In genomic region chr5:179348011-179348530, GRCh38 we compare ENCODE assay signal across 21 cellular contexts. TPM values are rescaled to one million over a fixed set of nuclear protein-coding genes. Genes with fewer than 3 reads are reported as not detected.
A peak's percentile ranks its signal among the peaks of the same experiment; 100 is the strongest.
DNase-seq lines count a peak whose midpoint lies in the region; ATAC-seq, FAIRE-seq and TF ChIP-seq lines count a peak whose summit lies in the region.
"Had no signal": no experiment of that assay in that cellular context is flagged by ENCODE, and none has a peak within 500 bp of the region (broad histone marks: within the 10 kb centered on the region; RNA-seq: fewer than 3 reads in every experiment).

No MANE protein-coding gene starts in this region.

- H3K27me3 Mint-ChIP-seq in neural crest cell (ENCODE audit: low read depth) (peaks cover 60% of the 10 kb centered on the region), type B pancreatic cell (peaks cover 70% of the 10 kb centered on the region)

- H3K36me3 Mint-ChIP-seq in neural crest cell (ENCODE audit: low read depth) (no peaks in the 10 kb centered on the region), type B pancreatic cell (no peaks in the 10 kb centered on the region)
- H3K36me3 Mint-ChIP-seq: CD4-positive, alpha-beta memory T cell; IgD-negative memory B cell had no signal

- H3K4me3 ChIP-seq in right cardiac atrium (ENCODE audit: low read length) (no peak overlapping the region), bronchial epithelial cell (ENCODE audit: low read depth, low read length) (no peak overlapping the region)
- H3K4me3 ChIP-seq: A549, BLaER1, GM23248, HAP-1 had no signal

- no peak overlapping the region for H3K27ac ChIP-seq in right cardiac atrium (ENCODE audit: low read length)
- H3K27ac ChIP-seq: 22Rv1, A549, BLaER1, GM23248, HL-60 had no signal

- H3K4me1 ChIP-seq in right cardiac atrium (ENCODE audit: control insufficient read depth, insufficient read depth, low read length) = no peaks in the 10 kb centered on the region

- ATAC-seq in Right ventricle myocardium superior (ENCODE audit: poor library complexity) (no peak), right cardiac atrium (no peak), GM21619 (IDR thresholded peaks at IDR 0.05; ENCODE audit: unreplicated experiment) (no peak), GM19324 (IDR thresholded peaks at IDR 0.05; ENCODE audit: low FRiP score, unreplicated experiment) (no peak)
- ATAC-seq: A549 had no signal

- no peaks in the 10 kb centered on the region for H3K36me3 ChIP-seq in bronchial epithelial cell (ENCODE audit: control insufficient read depth, insufficient read depth, low read length)
- H3K36me3 ChIP-seq: BLaER1, HAP-1 had no signal

- H3K4me3 Mint-ChIP-seq in neural crest cell (peak overlapping the region; percentile 72), type B pancreatic cell (peak overlapping the region; percentile 52)
- H3K4me3 Mint-ChIP-seq: CD14-positive monocyte had no signal

- TF ChIP-seq CTCF in bronchial epithelial cell (IDR thresholded peaks at IDR 0.05; ENCODE audit: insufficient read depth, low read length, severe bottlenecking) (no peak), neural crest cell (conservative IDR thresholded peaks at IDR 0.05) (no peak), type B pancreatic cell (conservative IDR thresholded peaks at IDR 0.05) (no peak)

- H3K27ac Mint-ChIP-seq in neural crest cell (ENCODE audit: unreplicated experiment) = peak overlapping the region; percentile 48
- H3K27ac Mint-ChIP-seq in type B pancreatic cell = no peak overlapping the region
- H3K27ac Mint-ChIP-seq: CD14-positive monocyte; CD4-positive, alpha-beta memory T cell; IgD-negative memory B cell had no signal

- H3K9me3 Mint-ChIP-seq in neural crest cell (no peaks in the 10 kb centered on the region), type B pancreatic cell (no peaks in the 10 kb centered on the region)
- H3K9me3 Mint-ChIP-seq: IgD-negative memory B cell had no signal

- WGBS in right cardiac atrium = 83% methylated on average over 15 of the region's 15 CpGs

- no peaks in the 10 kb centered on the region for H3K27me3 ChIP-seq in right cardiac atrium (ENCODE audit: control insufficient read depth, insufficient read depth)
- peaks cover 17% of the 10 kb centered on the region for H3K27me3 ChIP-seq in bronchial epithelial cell (ENCODE audit: control insufficient read depth, insufficient read depth, low read length)

- H3K4me1 Mint-ChIP-seq in neural crest cell = peaks cover 5% of the 10 kb centered on the region
- H3K4me1 Mint-ChIP-seq in type B pancreatic cell (ENCODE audit: unreplicated experiment) = peaks cover 4% of the 10 kb centered on the region

- intact Hi-C loops in Right ventricle myocardium superior (cut with DNase I) (no loop called here), right cardiac atrium (cut with DNase I) (loop anchor here in 2 of 4 donors (5.0 to 10.0 kb wide), 2 partner anchors 181 to 183 kb away; no protein-coding TSS in a partner anchor)

- peak; percentile 81 for FAIRE-seq in bronchial epithelial cell (lab: Jason Lieb, UNC)
- FAIRE-seq: A549, GM12892, GM18507 had no signal

- H3K9me3 ChIP-seq in right cardiac atrium (ENCODE audit: control insufficient read depth, low read length) = no peaks in the 10 kb centered on the region
- H3K9me3 ChIP-seq: BLaER1, HAP-1 had no signal

- DNase-seq in Right ventricle myocardium superior (peak; percentile 23), right cardiac atrium (no peak), bronchial epithelial cell (ENCODE audit: low read depth) (no peak), neural crest cell (ENCODE audit: low read depth, low spot score) (no peak), type B pancreatic cell (ENCODE audit: extremely low spot score, unreplicated experiment) (no peak)
- DNase-seq: CD4-positive, alpha-beta memory T cell; DMS153; DMS79; GDM1; GM23248 had no signal

RNA-seq across cellular contexts. Expression of gene ADAMTS2, which starts 2.8 kb away (rescaled TPM):
- total RNA-seq in Right ventricle myocardium superior (3.6 TPM), right cardiac atrium (10 to 100 TPM; 11.9 to 23.2 (median 18.0) TPM), bronchial epithelial cell (under 0.01 and 0.26 TPM in 2 replicates), neural crest cell (1.5 and 1.7 TPM in 2 replicates), type B pancreatic cell (ENCODE audit: low replicate concordance) (7.7 and 9.2 TPM in 2 replicates)
- polyA plus RNA-seq in right cardiac atrium = 7.0 TPM
- total RNA-seq: CD4-positive, alpha-beta memory T cell had no signal
- polyA plus RNA-seq: A549, IgD-negative memory B cell had no signal
